24 cellular contexts compared by ENCODE assay signal in genomic region chr5:112200132-112200531, GRCh38.
DNase-seq lines count a peak whose midpoint lies in the region; ATAC-seq, FAIRE-seq and TF ChIP-seq lines count a peak whose summit lies in the region.
"Had no signal": no experiment of that assay in that cellular context is flagged by ENCODE, and none has a peak within 500 bp of the region (broad histone marks: within the 10 kb centered on the region; RNA-seq: fewer than 3 reads in every experiment).

No MANE protein-coding gene starts in this region.

- no peaks in the 10 kb centered on the region for H3K9me3 Mint-ChIP-seq in stimulated activated naive B cell treated with anti-CD40 and anti-IgM and Interleukin-4, amounts not matched to agents 10 μg/mL and 1 μg/mL and 100 μg/mL, for 72 hours
- H3K9me3 Mint-ChIP-seq: CD4-positive, CD25-positive, alpha-beta regulatory T cell; CD8-positive, alpha-beta memory T cell; GM23338 had no signal

- H3K27ac ChIP-seq in right cardiac atrium (ENCODE audit: low read length) (no peak overlapping the region), K562 (ENCODE audit: extremely low read depth, low read depth, low read length) (no peak overlapping the region)
- H3K27ac ChIP-seq: KMS-11 had no signal

- no peaks in the 10 kb centered on the region for H3K27me3 ChIP-seq in right cardiac atrium (ENCODE audit: control insufficient read depth, insufficient read depth)
- H3K27me3 ChIP-seq in K562 (ENCODE audit: control insufficient read depth in 2 of 2, insufficient read depth in 2 of 2, low read length in 2 of 2), result peaks cover 6 to 20% of the 10 kb centered on the region in 2 experiments; a peak in 4 of 5 replicates

- H3K4me3 ChIP-seq in right cardiac atrium (ENCODE audit: low read length) (no peak overlapping the region), K562 (no peak overlapping the region)
- H3K4me3 ChIP-seq: GM23338 had no signal

- no peak for DNase-seq in left ventricle myocardium superior
- no peak for DNase-seq in right cardiac atrium
- DNase-seq in K562 (ENCODE audit: extremely low read depth in 1 of 4, low spot score in 3 of 4), result no peak
- no peak for DNase-seq in stimulated activated naive B cell treated with anti-CD40 and anti-IgM and Interleukin-4, amounts not matched to agents 10 μg/mL and 1 μg/mL and 100 μg/mL, for 72 hours
- DNase-seq in HuH-7 (ENCODE audit: low spot score), result no peak
- DNase-seq in NCI-H1930 (lab: John Stamatoyannopoulos, UW), result no peak
- DNase-seq: 8988T; C1 segment of cervical spinal cord; CD4-positive, CD25-positive, alpha-beta regulatory T cell; CD8-positive, alpha-beta memory T cell; COR-L47; DMS 273 treated with DMSO at 0.1 percent for 48 hours; DMS53; DND-41; EL; HCEC 1CT had no signal

- no peaks in the 10 kb centered on the region for H3K9me1 ChIP-seq in K562 (ENCODE audit: control insufficient read depth, insufficient read depth, low read length)

- H3K36me3 Mint-ChIP-seq in stimulated activated naive B cell treated with anti-CD40 and anti-IgM and Interleukin-4, amounts not matched to agents 10 μg/mL and 1 μg/mL and 100 μg/mL, for 72 hours, result peaks cover 0 to 4% of the 10 kb centered on the region in 2 donors
- H3K36me3 Mint-ChIP-seq: CD4-positive, CD25-positive, alpha-beta regulatory T cell had no signal

- H4K20me1 ChIP-seq in K562 (replicated peaks; ENCODE audit: control insufficient read depth, insufficient read depth, low read length), result no peaks in the 10 kb centered on the region

- H3K4me1 Mint-ChIP-seq in stimulated activated naive B cell treated with anti-CD40 and anti-IgM and Interleukin-4, amounts not matched to agents 10 μg/mL and 1 μg/mL and 100 μg/mL, for 72 hours, result peaks cover 0 to 5% of the 10 kb centered on the region in 2 donors
- H3K4me1 Mint-ChIP-seq: CD4-positive, CD25-positive, alpha-beta regulatory T cell; CD8-positive, alpha-beta memory T cell had no signal

- peaks cover 20 to 28% of the 10 kb centered on the region in 2 donors for H3K27me3 Mint-ChIP-seq in stimulated activated naive B cell treated with anti-CD40 and anti-IgM and Interleukin-4, amounts not matched to agents 10 μg/mL and 1 μg/mL and 100 μg/mL, for 72 hours

- TF ChIP-seq CTCF in K562 (IDR thresholded peaks at IDR 0.05 in 2 of 3, conservative IDR thresholded peaks at IDR 0.05 in 1 of 3; ENCODE audit: insufficient read depth in 2 of 3, low read depth in 1 of 3, low read length in 3 of 3), result no peak

- H2AFZ ChIP-seq in K562 (ENCODE audit: low read depth, low read length), result no peak overlapping the region
- H2AFZ ChIP-seq: GM23338 had no signal

- peak overlapping the region; percentile 33 for H3K27ac Mint-ChIP-seq in stimulated activated naive B cell treated with anti-CD40 and anti-IgM and Interleukin-4, amounts not matched to agents 10 μg/mL and 1 μg/mL and 100 μg/mL, for 72 hours
- H3K27ac Mint-ChIP-seq: CD8-positive, alpha-beta memory T cell; GM23338 had no signal

- ATAC-seq in left ventricle myocardium superior (peak; percentile 38), right cardiac atrium (no peak), HG03565 (IDR thresholded peaks at IDR 0.05; ENCODE audit: unreplicated experiment) (peak; percentile 50), K562 (no peak), GM21390 (IDR thresholded peaks at IDR 0.05; ENCODE audit: unreplicated experiment) (no peak)
- peak in 1 of 2 donors; percentile 80 for ATAC-seq in stimulated activated naive B cell treated with anti-CD40 and anti-IgM and Interleukin-4, amounts not matched to agents 10 μg/mL and 1 μg/mL and 100 μg/mL, for 72 hours (replicated peaks)
- ATAC-seq: GM23338, HepG2 had no signal

- BruUV-seq in K562 (replicated peaks; lab: Mats Ljungman, UMichigan), result no TSS peak

- H3K79me2 ChIP-seq in K562 (ENCODE audit: control insufficient read depth, insufficient read depth, low read length), result no peaks in the 10 kb centered on the region

- intact Hi-C loops in left ventricle myocardium superior (cut with micrococcal nuclease), result loop anchor here (10.0 kb wide), 2 partner anchors 95 to 225 kb away; no protein-coding TSS in a partner anchor
- intact Hi-C loops in right cardiac atrium (cut with DNase I), result loop anchor here in 1 of 4 donors (10.0 kb wide), 1 partner anchor 225 kb away; no protein-coding TSS in a partner anchor
- intact Hi-C loops in K562 (cut with micrococcal nuclease), result no loop called here

- TF ChIP-seq POLR2A in K562 (conservative IDR thresholded peaks at IDR 0.05), result no peak

- no peaks in the 10 kb centered on the region for H3K9me3 ChIP-seq in right cardiac atrium (ENCODE audit: control insufficient read depth, low read length)
- H3K9me3 ChIP-seq in K562 (replicated peaks; ENCODE audit: control insufficient read depth, insufficient read depth, low read depth, low read length), result no peaks in the 10 kb centered on the region

- TF ChIP-seq RAD21 in K562 (CRISPR knock-in tag; conservative IDR thresholded peaks at IDR 0.05 in 1 of 2, IDR thresholded peaks at IDR 0.05 in 1 of 2), result no peak

- H3K4me1 ChIP-seq in right cardiac atrium (ENCODE audit: control insufficient read depth, insufficient read depth, low read length), result no peaks in the 10 kb centered on the region
- H3K4me1 ChIP-seq in K562 (replicated peaks in 1 of 2; ENCODE audit: control insufficient read depth in 2 of 2, insufficient read depth in 2 of 2, low read length in 2 of 2), result peaks cover 0 to 7% of the 10 kb centered on the region in 2 experiments; a peak in 2 of 5 replicates

- H3K9ac ChIP-seq in K562 (ENCODE audit: insufficient read depth in 1 of 2, low read depth in 2 of 2, low read length in 2 of 2), result no peak overlapping the region
- H3K9ac ChIP-seq: KMS-11 had no signal

- 76% methylated on average over 3 of the region's 3 CpGs for WGBS in right cardiac atrium
- WGBS in K562 (ENCODE audit: insufficient coverage, low coverage, missing lambda C conversion rate), result 2% methylated on average over 3 of the region's 3 CpGs

- CTCF ChIA-PET in K562 (lab: Yijun Ruan, JAX; ENCODE audit: low intra/inter-chr PET ratio), result no interaction called here

- TF ChIP-seq EP300 in K562 (IDR thresholded peaks at IDR 0.05; ENCODE audit: low read length), result no peak

- no peak for FAIRE-seq in K562 (lab: Jason Lieb, UNC)
- FAIRE-seq: GM12892, GM19239, H54, HepG2 had no signal

- in situ Hi-C loops in K562 (cut with MboI), result loop anchor here (25.0 kb wide), 1 partner anchor 562 kb away; no protein-coding TSS in a partner anchor

- no peak overlapping the region for H3K4me3 Mint-ChIP-seq in stimulated activated naive B cell treated with anti-CD40 and anti-IgM and Interleukin-4, amounts not matched to agents 10 μg/mL and 1 μg/mL and 100 μg/mL, for 72 hours
- H3K4me3 Mint-ChIP-seq: CD4-positive, CD25-positive, alpha-beta regulatory T cell; CD8-positive, alpha-beta memory T cell; GM23338 had no signal

- no peaks in the 10 kb centered on the region for H3K36me3 ChIP-seq in K562 (ENCODE audit: control insufficient read depth, insufficient read depth, low read length)

- no peak overlapping the region for H3K4me2 ChIP-seq in K562 (ENCODE audit: insufficient read depth, low read length)
- H3K4me2 ChIP-seq: GM23338, KMS-11 had no signal

- POLR2A ChIA-PET in K562 (lab: Yijun Ruan, JAX), result no interaction called here

TF ChIP-seq in K562, 482 proteins besides CTCF, POLR2A, EP300 and RAD21:
- 0 out of 2 replicates have a peak, but pooled peaks have one; percentile 7 for TF ChIP-seq MAFG (tag; conservative IDR thresholded peaks at IDR 0.05)
- TF ChIP-seq MTA3 (IDR thresholded peaks at IDR 0.05; ENCODE audit: borderline replicate concordance), result no peak

Comparison
In these comparisons a context has a peak if more than half of its experiments do, and no peak if none do; other contexts are left out.
1. ATAC-seq: peak in left ventricle myocardium superior (single experiment) and HG03565 (single experiment); none in right cardiac atrium (0 of 2), K562 (single experiment) and GM21390 (single experiment).